In genomic region chr13:110546933-110547332, GRCh38 we compare ENCODE assay signal across 10 cellular contexts. TPM values are rescaled to one million over a fixed set of nuclear protein-coding genes. Genes with fewer than 3 reads are reported as not detected.
DNase-seq lines count a peak whose midpoint lies in the region; ATAC-seq, FAIRE-seq and TF ChIP-seq lines count a peak whose summit lies in the region.
"Had no signal": no experiment of that assay in that cellular context is flagged by ENCODE, and none has a peak within 500 bp of the region (broad histone marks: within the 10 kb centered on the region; RNA-seq: fewer than 3 reads in every experiment).

No MANE protein-coding gene starts in this region.

- H3K9ac ChIP-seq in skeletal muscle satellite cell (ENCODE audit: low read depth, low read length) = no peak overlapping the region

- peaks cover 16% of the 10 kb centered on the region for H3K4me1 ChIP-seq in skeletal muscle satellite cell (ENCODE audit: control insufficient read depth, insufficient read depth, low read length)

- ATAC-seq in left cardiac atrium = peak; percentile 82 to 93
- ATAC-seq in GM18519 (IDR thresholded peaks at IDR 0.05; ENCODE audit: low FRiP score, unreplicated experiment) = no peak

- peak; percentile 100 for FAIRE-seq in H54 (lab: Jason Lieb, UNC)

- DNase-seq in H54 (ENCODE audit: insufficient read length, low spot score) = peak; percentile 99
- DNase-seq in amniotic epithelial cell (ENCODE audit: low read depth) = peak; percentile 98
- peak; percentile 93 for DNase-seq in left cardiac atrium
- no peak for DNase-seq in stimulated activated naive CD4-positive, alpha-beta T cell (lab: John Stamatoyannopoulos, UW)
- no peak for DNase-seq in NCI-H524 treated with DMSO at 0.1 percent for 48 hours (lab: John Stamatoyannopoulos, UW)
- no peak for DNase-seq in stimulated activated CD4-positive, alpha-beta T cell treated with anti-CD3 and anti-CD28 coated beads, Interleukin-2, amount 100 ng/mL, for 48 hours
- DNase-seq: foreskin melanocyte, NCI-H1436 treated with DMSO at 0.1 percent for 48 hours had no signal

- no peaks in the 10 kb centered on the region for H3K27me3 ChIP-seq in skeletal muscle satellite cell (ENCODE audit: control insufficient read depth, insufficient read depth, low read length)

- peak overlapping the region; percentile 68 for H3K4me2 ChIP-seq in skeletal muscle satellite cell (ENCODE audit: low read length)

- TF ChIP-seq POLR2A in H54 (IDR thresholded peaks at IDR 0.05; ENCODE audit: low read depth, low read length) = no peak

- no peaks in the 10 kb centered on the region for H3K36me3 ChIP-seq in skeletal muscle satellite cell (ENCODE audit: insufficient read depth, low read length)

- H3K4me3 ChIP-seq in skeletal muscle satellite cell (ENCODE audit: low read length) = no peak overlapping the region

- peaks cover 3% of the 10 kb centered on the region for H3K9me3 ChIP-seq in skeletal muscle satellite cell (replicated peaks; ENCODE audit: low read length)

- intact Hi-C loops in left cardiac atrium (cut with DNase I) = no loop called here

RNA-seq across cellular contexts. Expression of gene RAB20, which starts 14.6 kb away (rescaled TPM):
- 10 to 100 TPM; 12.7 to 24.3 TPM for total RNA-seq in left cardiac atrium
- 10.4 and 11.8 TPM in 2 replicates for total RNA-seq in skeletal muscle satellite cell (2012; rRNA removed)

Comparison
In these comparisons a context has a peak if more than half of its experiments do, and no peak if none do; other contexts are left out.
1. DNase-seq: peak in H54 (single experiment), amniotic epithelial cell (single experiment) and left cardiac atrium (single experiment); none in stimulated activated naive CD4-positive, alpha-beta T cell (0 of 6), NCI-H524 treated with DMSO at 0.1 percent for 48 hours (single experiment) and stimulated activated CD4-positive, alpha-beta T cell treated with anti-CD3 and anti-CD28 coated beads, Interleukin-2, amount 100 ng/mL, for 48 hours (0 of 2).